Comparison of ENCODE assay signal across 1 cellular context in genomic region chr3:68620211-68620610, GRCh38.
TF ChIP-seq lines count a peak whose summit lies in the region.

No MANE protein-coding gene starts in this region.

TF ChIP-seq in GM23338, 12 proteins besides CTCF, POLR2A, EP300 and RAD21 (continued from another document):
- TF ChIP-seq POLR2AphosphoS5 (IDR thresholded peaks at IDR 0.05; ENCODE audit: low read depth) (no peak), CREB1 (CRISPR knock-in tag; IDR thresholded peaks at IDR 0.05; ENCODE audit: low read depth) (no peak), ZNF462 (CRISPR knock-in tag; IDR thresholded peaks at IDR 0.05) (no peak), EZH2phosphoT487 (IDR thresholded peaks at IDR 0.05; ENCODE audit: unreplicated experiment) (no peak), REST (IDR thresholded peaks at IDR 0.05; ENCODE audit: unreplicated experiment) (no peak)
